ENCODE assay signal across 14 cellular contexts in the genomic region with DNA sequence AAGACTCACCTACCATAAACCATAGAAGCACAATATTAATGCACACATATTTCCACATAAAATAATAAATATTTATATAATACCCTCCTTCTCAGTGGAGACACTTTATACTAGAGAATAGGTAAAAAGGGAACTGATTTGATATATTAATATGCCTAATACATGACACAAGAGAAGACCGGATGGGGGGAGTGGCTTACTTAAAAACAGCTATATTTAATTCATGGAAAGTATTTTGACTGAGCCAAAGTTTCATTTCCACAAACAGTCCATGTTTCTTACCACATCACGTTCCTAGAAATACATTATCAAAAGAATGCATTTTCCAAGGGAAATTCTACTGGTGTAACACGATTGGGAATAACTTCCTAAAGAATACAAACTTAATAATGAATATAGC.
DNase-seq lines count a peak whose midpoint lies in the region; ATAC-seq, FAIRE-seq and TF ChIP-seq lines count a peak whose summit lies in the region.
"Had no signal": no experiment of that assay in that cellular context is flagged by ENCODE, and none has a peak within 500 bp of the region (broad histone marks: within the 10 kb centered on the region; RNA-seq: fewer than 3 reads in every experiment).

No MANE protein-coding gene starts in this region.

- BruUV-seq in HepG2 (replicated peaks; lab: Mats Ljungman, UMichigan) = no TSS peak

- H3K9me2 ChIP-seq in DOHH2 (replicated peaks; ENCODE audit: control insufficient read depth, low read length) = no peaks in the 10 kb centered on the region

- no peak overlapping the region for H3K4me3 Mint-ChIP-seq in activated CD4-positive, alpha-beta T cell treated with anti-CD3 and anti-CD28 coated beads, Interleukin-2, amount 10 ng/mL, durations not matched to agents 24 days and 14 days
- H3K4me3 Mint-ChIP-seq in natural killer cell treated with Interleukin-12 subunit alpha and Interleukin-12 subunit beta and Interleukin-15 and Interleukin-18, amount 100 ng/mL, for 72 hours = no peak overlapping the region
- H3K4me3 Mint-ChIP-seq: T-cell had no signal

- no peak overlapping the region for H3K14ac ChIP-seq in mesenchymal stem cell (ENCODE audit: low read length in 2 of 2)

- ATAC-seq in GM21381 (IDR thresholded peaks at IDR 0.05; ENCODE audit: unreplicated experiment) (peak; percentile 23), HepG2 (no peak)
- ATAC-seq in natural killer cell treated with Interleukin-12 subunit alpha and Interleukin-12 subunit beta and Interleukin-15 and Interleukin-18, amount 100 ng/mL, for 72 hours = no peak
- ATAC-seq: T-cell had no signal

- no peak for FAIRE-seq in HepG2 (lab: Jason Lieb, UNC)

- H3K27ac ChIP-seq in DOHH2 (ENCODE audit: low read depth, low read length) = no peak overlapping the region
- peak overlapping the region; percentile 88 for H3K27ac ChIP-seq in HepG2 (ENCODE audit: extremely low read length, insufficient read depth, low read length)
- H3K27ac ChIP-seq in mesenchymal stem cell (ENCODE audit: low read length, poor library complexity, severe bottlenecking) = no peak overlapping the region
- H3K27ac ChIP-seq: BLaER1 had no signal

- no peaks in the 10 kb centered on the region for H3F3A ChIP-seq in DOHH2 (ENCODE audit: control insufficient read depth, insufficient read depth)

- H4K91ac ChIP-seq in mesenchymal stem cell (ENCODE audit: low read length) = no peak overlapping the region

- H4K20me1 ChIP-seq in DOHH2 (ENCODE audit: control insufficient read depth, insufficient read depth, low read depth, low read length) (peaks cover 12% of the 10 kb centered on the region), HepG2 (ENCODE audit: insufficient read depth, low read length) (no peaks in the 10 kb centered on the region)
- H4K20me1 ChIP-seq: BLaER1 had no signal

- TF ChIP-seq CTCF in DOHH2 (IDR thresholded peaks at IDR 0.05; ENCODE audit: low read depth, low read length, poor library complexity, severe bottlenecking) (no peak), HepG2 (CRISPR knock-in tag; IDR thresholded peaks at IDR 0.05) (no peak)

- in situ Hi-C loops in HepG2 (cut with HindIII; ENCODE audit: extremely low pct_ligation_motif_present, low pct_unique_long_range_greater_than_20kb) = no loop called here

- H3K4me2 ChIP-seq in DOHH2 (ENCODE audit: low read length) (peak overlapping the region; percentile 27), HepG2 (ENCODE audit: low read depth, low read length) (peak overlapping the region; percentile 73), mesenchymal stem cell (ENCODE audit: low read length, poor library complexity, severe bottlenecking) (no peak overlapping the region)
- H3K4me2 ChIP-seq: BLaER1 had no signal

- no peak overlapping the region for H2BK120ac ChIP-seq in mesenchymal stem cell (ENCODE audit: low read depth, low read length)

- H3K36me3 Mint-ChIP-seq in activated CD4-positive, alpha-beta T cell treated with anti-CD3 and anti-CD28 coated beads, Interleukin-2, amount 10 ng/mL, durations not matched to agents 24 days and 14 days (ENCODE audit: low read depth) = peaks cover 20% of the 10 kb centered on the region
- H3K36me3 Mint-ChIP-seq in natural killer cell treated with Interleukin-12 subunit alpha and Interleukin-12 subunit beta and Interleukin-15 and Interleukin-18, amount 100 ng/mL, for 72 hours = peaks cover 5% of the 10 kb centered on the region

- no peak overlapping the region for H3K23ac ChIP-seq in mesenchymal stem cell (ENCODE audit: low read length in 2 of 2)

- 27% methylated on average over 3 of the region's 3 CpGs for WGBS in HepG2 (ENCODE audit: low lambda C conversion rate)
- no CpG with 5 or more reads among the region's 3 CpGs for WGBS in mesenchymal stem cell

- POLR2A ChIA-PET in HepG2 (lab: Yijun Ruan, JAX) = interaction anchor here (0.8 to 6.6 kb wide), 8 partner anchors 10 to 63 kb away, joined by 3 to 78 read pairs (median 4); partner anchors contain the start of gene ITPR2

- H3K9ac ChIP-seq in HepG2 (ENCODE audit: insufficient read depth, low read depth, low read length) (no peak overlapping the region), mesenchymal stem cell (ENCODE audit: low read length) (no peak overlapping the region)
- H3K9ac ChIP-seq: BLaER1 had no signal

- no peak overlapping the region for H2BK5ac ChIP-seq in mesenchymal stem cell (ENCODE audit: low read depth, low read length, poor library complexity, severe bottlenecking)

- H3K4me3 ChIP-seq in DOHH2 (ENCODE audit: low read length) (no peak overlapping the region), HepG2 (replicated peaks in 1 of 3; ENCODE audit: insufficient read depth in 1 of 3, low read depth in 2 of 3, low read length in 3 of 3) (peak overlapping the region in 1 of 3 experiments; percentile 9; a peak in 1 of 6 replicates), mesenchymal stem cell (ENCODE audit: insufficient read depth in 1 of 2, low read depth in 1 of 2, low read length in 2 of 2) (no peak overlapping the region)
- H3K4me3 ChIP-seq: BLaER1, HAP-1 had no signal

- TF ChIP-seq POLR2A in HepG2 (IDR thresholded peaks at IDR 0.05; ENCODE audit: insufficient read depth in 1 of 2, low read depth in 2 of 2, low read length in 2 of 2) = no peak

- H4K8ac ChIP-seq in mesenchymal stem cell (ENCODE audit: low read length) = no peak overlapping the region

- H3K79me1 ChIP-seq in mesenchymal stem cell (replicated peaks; ENCODE audit: low read length, poor library complexity, severe bottlenecking) = peaks cover 15% of the 10 kb centered on the region

- peaks cover 27% of the 10 kb centered on the region for H3K4me1 Mint-ChIP-seq in activated CD4-positive, alpha-beta T cell treated with anti-CD3 and anti-CD28 coated beads, Interleukin-2, amount 10 ng/mL, durations not matched to agents 24 days and 14 days
- peaks cover 32 to 33% of the 10 kb centered on the region in 2 donors for H3K4me1 Mint-ChIP-seq in natural killer cell treated with Interleukin-12 subunit alpha and Interleukin-12 subunit beta and Interleukin-15 and Interleukin-18, amount 100 ng/mL, for 72 hours (ENCODE audit: low read depth in 2 of 2)

- intact Hi-C loops in HepG2 (cut with micrococcal nuclease; ENCODE audit: unreplicated experiment) = loop anchor here (1.0 to 10.0 kb wide), 4 partner anchors 24 to 115 kb away; no protein-coding TSS in a partner anchor
- intact Hi-C loops in activated CD4-positive, alpha-beta T cell treated with anti-CD3 and anti-CD28 coated beads, Interleukin-2, amount 10 ng/mL, durations not matched to agents 24 days and 14 days (cut with micrococcal nuclease) = no loop called here

- H3K9me3 Mint-ChIP-seq in activated CD4-positive, alpha-beta T cell treated with anti-CD3 and anti-CD28 coated beads, Interleukin-2, amount 10 ng/mL, durations not matched to agents 24 days and 14 days = peaks cover 11% of the 10 kb centered on the region
- no peaks in the 10 kb centered on the region for H3K9me3 Mint-ChIP-seq in natural killer cell treated with Interleukin-12 subunit alpha and Interleukin-12 subunit beta and Interleukin-15 and Interleukin-18, amount 100 ng/mL, for 72 hours

- no peaks in the 10 kb centered on the region for H3K9me3 ChIP-seq in DOHH2 (ENCODE audit: control insufficient read depth, insufficient read depth, low read length)
- H3K9me3 ChIP-seq in HepG2 (ENCODE audit: low read length) = no peaks in the 10 kb centered on the region
- peaks cover under 1% of the 10 kb centered on the region for H3K9me3 ChIP-seq in mesenchymal stem cell (ENCODE audit: control insufficient read depth, low read length)
- H3K9me3 ChIP-seq: BLaER1, HAP-1 had no signal

- H2BK12ac ChIP-seq in mesenchymal stem cell (ENCODE audit: low read length in 2 of 2) = no peak overlapping the region

- no peaks in the 10 kb centered on the region for H3K27me3 ChIP-seq in DOHH2 (ENCODE audit: control insufficient read depth, low read length)
- no peaks in the 10 kb centered on the region for H3K27me3 ChIP-seq in HepG2 (ENCODE audit: control insufficient read depth in 1 of 2, insufficient read depth in 2 of 2, low read length in 2 of 2)
- no peaks in the 10 kb centered on the region for H3K27me3 ChIP-seq in mesenchymal stem cell (ENCODE audit: control insufficient read depth in 1 of 2, insufficient read depth in 1 of 2, low read length in 2 of 2)
- H3K27me3 ChIP-seq: BLaER1 had no signal

- no peak overlapping the region for H3K18ac ChIP-seq in mesenchymal stem cell (ENCODE audit: low read depth in 1 of 2, low read length in 2 of 2)

- no peak overlapping the region for H2BK15ac ChIP-seq in mesenchymal stem cell (ENCODE audit: low read depth, poor library complexity, severe bottlenecking)

- no peak overlapping the region for H3K27ac Mint-ChIP-seq in activated CD4-positive, alpha-beta T cell treated with anti-CD3 and anti-CD28 coated beads, Interleukin-2, amount 10 ng/mL, durations not matched to agents 24 days and 14 days
- no peak overlapping the region for H3K27ac Mint-ChIP-seq in natural killer cell treated with Interleukin-12 subunit alpha and Interleukin-12 subunit beta and Interleukin-15 and Interleukin-18, amount 100 ng/mL, for 72 hours
- H3K27ac Mint-ChIP-seq: T-cell had no signal

- H3K36me3 ChIP-seq in DOHH2 (ENCODE audit: control insufficient read depth, low read length) (peaks cover 4% of the 10 kb centered on the region; the same call in 1 of the 2 replicates), HepG2 (replicated peaks in 1 of 2; ENCODE audit: control insufficient read depth in 1 of 2, insufficient read depth in 2 of 2, low read length in 2 of 2) (peaks cover 2 to 9% of the 10 kb centered on the region in 2 experiments), mesenchymal stem cell (ENCODE audit: control insufficient read depth in 1 of 2, insufficient read depth in 2 of 2, low read depth in 1 of 2, low read length in 2 of 2) (peaks cover 0 to under 1% of the 10 kb centered on the region in 2 experiments)
- H3K36me3 ChIP-seq: BLaER1, HAP-1 had no signal

- no peaks in the 10 kb centered on the region for H3K27me3 Mint-ChIP-seq in activated CD4-positive, alpha-beta T cell treated with anti-CD3 and anti-CD28 coated beads, Interleukin-2, amount 10 ng/mL, durations not matched to agents 24 days and 14 days
- no peaks in the 10 kb centered on the region for H3K27me3 Mint-ChIP-seq in natural killer cell treated with Interleukin-12 subunit alpha and Interleukin-12 subunit beta and Interleukin-15 and Interleukin-18, amount 100 ng/mL, for 72 hours
- H3K27me3 Mint-ChIP-seq: T-cell had no signal

- no peak for TF ChIP-seq EP300 in HepG2 (IDR thresholded peaks at IDR 0.05; ENCODE audit: low read depth in 2 of 2, low read length in 2 of 2)
- no peak for TF ChIP-seq EP300 in HepG2 (CRISPR knock-in tag; IDR thresholded peaks at IDR 0.05; ENCODE audit: borderline replicate concordance)

- H2AFZ ChIP-seq in HepG2 (ENCODE audit: low read length) (no peak overlapping the region), mesenchymal stem cell (ENCODE audit: low read depth, low read length) (no peak overlapping the region)

- no peak overlapping the region for H3K4ac ChIP-seq in mesenchymal stem cell (ENCODE audit: low read depth in 1 of 2, low read length in 2 of 2)

- DNase-seq in NAMALWA (ENCODE audit: low spot score) (peak; percentile 35), HepG2 (ENCODE audit: low spot score) (no peak), OCI-M2 (lab: John Stamatoyannopoulos, UW; ENCODE audit: unreplicated experiment) (no peak), mesenchymal stem cell (no peak)
- no peak for DNase-seq in activated CD4-positive, alpha-beta T cell treated with anti-CD3 and anti-CD28 coated beads, Interleukin-2, amount 10 ng/mL, durations not matched to agents 24 days and 14 days
- DNase-seq in natural killer cell treated with Interleukin-12 subunit alpha and Interleukin-12 subunit beta and Interleukin-15 and Interleukin-18, amount 100 ng/mL, for 72 hours (ENCODE audit: low spot score) = no peak
- DNase-seq: DMS 273 treated with DMSO at 0.1 percent for 48 hours, Kasumi-1, NCI-H1436 treated with DMSO at 0.1 percent for 48 hours, T-cell had no signal

- H3K79me2 ChIP-seq in DOHH2 (ENCODE audit: control insufficient read depth, low read length) (peaks cover 5% of the 10 kb centered on the region), HepG2 (ENCODE audit: insufficient read depth, low read length) (peaks cover 54% of the 10 kb centered on the region)

- no peak for TF ChIP-seq RAD21 in HepG2 (CRISPR knock-in tag; IDR thresholded peaks at IDR 0.05)

- no peak overlapping the region for H2AK5ac ChIP-seq in mesenchymal stem cell (ENCODE audit: low read length, severe bottlenecking)

- peaks cover 21% of the 10 kb centered on the region for H3K4me1 ChIP-seq in DOHH2 (ENCODE audit: control insufficient read depth, low read length)
- H3K4me1 ChIP-seq in HepG2 (ENCODE audit: insufficient read depth, low read length) = peaks cover 96% of the 10 kb centered on the region
- H3K4me1 ChIP-seq in mesenchymal stem cell (ENCODE audit: control insufficient read depth, insufficient read depth, low read depth, low read length) = no peaks in the 10 kb centered on the region
- H3K4me1 ChIP-seq: BLaER1, HAP-1 had no signal

- CTCF ChIA-PET in HepG2 (lab: Yijun Ruan, JAX; ENCODE audit: low intra/inter-chr PET ratio, low total read pairs) = no interaction called here
